In the genomic region with DNA sequence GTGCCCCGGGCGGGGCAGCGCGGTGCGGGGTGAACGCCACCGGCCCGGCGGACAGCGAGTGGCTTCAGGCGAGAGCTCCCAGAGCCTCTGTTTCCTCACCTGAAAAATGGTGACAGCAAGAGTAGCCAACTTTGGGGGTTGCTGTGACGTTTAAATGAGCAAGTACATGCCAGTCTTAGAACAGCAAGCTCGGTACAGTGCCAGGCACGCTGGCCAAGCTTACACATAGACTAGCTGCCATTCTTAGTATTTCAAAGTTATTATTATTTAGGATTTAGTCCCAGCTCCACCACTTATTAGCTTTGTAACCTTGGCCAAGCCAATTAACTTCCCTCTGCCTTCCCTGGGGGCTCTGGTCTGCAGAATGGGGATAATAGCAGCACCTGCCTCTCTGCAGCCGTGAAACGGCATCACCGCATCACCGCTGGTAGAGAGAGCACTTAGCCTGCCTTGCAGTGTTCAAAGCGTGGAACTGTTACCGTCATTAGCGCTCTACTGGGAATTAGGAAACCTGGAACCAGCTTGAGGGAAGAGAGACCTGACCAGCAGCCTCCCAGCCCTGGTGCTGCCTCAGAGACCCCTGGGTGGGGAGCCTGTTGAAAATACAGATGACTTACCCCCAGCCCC, we compare ENCODE assay signal across 9 cellular contexts. TPM values are rescaled to one million over a fixed set of nuclear protein-coding genes. Genes with fewer than 3 reads are reported as not detected.
A peak's percentile ranks its signal among the peaks of the same experiment; 100 is the strongest.
DNase-seq lines count a peak whose midpoint lies in the region; ATAC-seq and TF ChIP-seq lines count a peak whose summit lies in the region.
"Had no signal": no experiment of that assay in that cellular context is flagged by ENCODE, and none has a peak within 500 bp of the region (broad histone marks: within the 10 kb centered on the region; RNA-seq: fewer than 3 reads in every experiment).

TSS of gene C9orf50 (minus strand) at position 433 of the 627 bp plus-strand sequence. CDS start 527 bp downstream, outside the sequence.

- no peaks in the 10 kb centered on the region for H3K9me3 ChIP-seq in CD8-positive, alpha-beta T cell (ENCODE audit: low read length)
- H3K9me3 ChIP-seq in esophagus squamous epithelium (no peaks in the 10 kb centered on the region), trophoblast cell (ENCODE audit: insufficient read depth, low read depth, low read length) (no peaks in the 10 kb centered on the region)

- H3K4me3 Mint-ChIP-seq in CD8-positive, alpha-beta T cell = peak within 1 kb of the TSS; percentile 45

- H2AFZ ChIP-seq in trophoblast cell (ENCODE audit: insufficient read depth, low read length, poor library complexity) = peak within 1 kb of the TSS; percentile 33

- H3K4me1 Mint-ChIP-seq in CD8-positive, alpha-beta T cell (ENCODE audit: low read depth) = peaks cover 25% of the 10 kb centered on the region

- H2BK5ac ChIP-seq in trophoblast cell (ENCODE audit: low read depth, low read length, poor library complexity) = peak within 1 kb of the TSS; percentile 16

- 17 to 47% methylated on average over 8 to 11 of the region's 21 CpGs for WGBS in esophagus squamous epithelium, 2 donors
- no CpG with 5 or more reads among the region's 21 CpGs for WGBS in trophoblast cell (ENCODE audit: extremely low coverage, insufficient coverage, insufficient read length)

- no peaks in the 10 kb centered on the region for H3K9me3 Mint-ChIP-seq in CD8-positive, alpha-beta T cell

- H2BK12ac ChIP-seq in trophoblast cell (ENCODE audit: low read length) = peak within 1 kb of the TSS; percentile 75

- H3K23ac ChIP-seq in trophoblast cell (ENCODE audit: low read length) = no peak within 1 kb of the TSS

- H3K4me1 ChIP-seq in CD8-positive, alpha-beta T cell (ENCODE audit: insufficient read depth, low read length) = peaks cover 29% of the 10 kb centered on the region
- peaks cover 11 to 34% (median 12%) of the 10 kb centered on the region in 3 donors for H3K4me1 ChIP-seq in esophagus squamous epithelium
- peaks cover 7 to 11% of the 10 kb centered on the region in 2 experiments for H3K4me1 ChIP-seq in trophoblast cell (ENCODE audit: control insufficient read depth in 1 of 2, insufficient read depth in 2 of 2, low read length in 2 of 2)

- H4K8ac ChIP-seq in trophoblast cell (ENCODE audit: low read depth, low read length) = peak within 1 kb of the TSS; percentile 64

- H3K27ac ChIP-seq in CD8-positive, alpha-beta T cell (ENCODE audit: low read depth, low read length) = no peak within 1 kb of the TSS
- peak within 1 kb of the TSS in 3 of 4 donors; percentile 0 to 45 (median 30) for H3K27ac ChIP-seq in esophagus squamous epithelium
- H3K27ac ChIP-seq in trophoblast cell (ENCODE audit: low read depth, low read length) = no peak within 1 kb of the TSS
- H3K27ac ChIP-seq in RWPE1 = no peak within 1 kb of the TSS; the same call in 1 of the 2 replicates

- no peaks in the 10 kb centered on the region for H3K36me3 ChIP-seq in CD8-positive, alpha-beta T cell (ENCODE audit: insufficient read depth, low read length)
- H3K36me3 ChIP-seq in esophagus squamous epithelium = no peaks in the 10 kb centered on the region
- no peaks in the 10 kb centered on the region for H3K36me3 ChIP-seq in trophoblast cell (ENCODE audit: control insufficient read depth in 1 of 2, insufficient read depth in 2 of 2, low read length in 2 of 2)

- DNase-seq in CD8-positive, alpha-beta T cell = no peak
- DNase-seq in NCI-H2171 treated with DMSO at 0.1 percent for 48 hours (lab: John Stamatoyannopoulos, UW) (peak; percentile 67), esophagus squamous epithelium (lab: John Stamatoyannopoulos, UW) (no peak), trophoblast cell (no peak), medulla oblongata (ENCODE audit: extremely low spot score) (no peak), RWPE1 (ENCODE audit: low spot score) (no peak), NK-92 (lab: John Stamatoyannopoulos, UW; ENCODE audit: unreplicated experiment) (no peak)
- DNase-seq: KBM-7 had no signal

- no peak for ATAC-seq in CD8-positive, alpha-beta T cell
- ATAC-seq in HG02981 (IDR thresholded peaks at IDR 0.05; ENCODE audit: unreplicated experiment) = no peak

- H3K27ac Mint-ChIP-seq in CD8-positive, alpha-beta T cell = no peak within 1 kb of the TSS

- peak within 1 kb of the TSS; percentile 26 for H3K4ac ChIP-seq in trophoblast cell (ENCODE audit: low read depth, low read length)

- H3K79me2 ChIP-seq in trophoblast cell (ENCODE audit: control insufficient read depth, insufficient read depth, low read length, poor library complexity) = peaks cover 7% of the 10 kb centered on the region

- H4K12ac ChIP-seq in trophoblast cell (ENCODE audit: low read depth, low read length) = peak within 1 kb of the TSS; percentile 85

- H3K36me3 Mint-ChIP-seq in CD8-positive, alpha-beta T cell = no peaks in the 10 kb centered on the region

- H3K27me3 ChIP-seq in CD8-positive, alpha-beta T cell (ENCODE audit: insufficient read depth, low read length) = no peaks in the 10 kb centered on the region
- H3K27me3 ChIP-seq in esophagus squamous epithelium (peaks cover 0 to 24% (median 0%) of the 10 kb centered on the region in 4 donors), trophoblast cell (ENCODE audit: insufficient read depth, low read length) (peaks cover 2% of the 10 kb centered on the region)

- H3K27me3 Mint-ChIP-seq in CD8-positive, alpha-beta T cell (ENCODE audit: low read depth) = peaks cover 26% of the 10 kb centered on the region

- CTCF ChIA-PET in CD8-positive, alpha-beta T cell (lab: Charles Lee) = interaction anchor here (0.9 to 8.5 kb wide), 4 partner anchors 9 to 489 kb away, joined by 3 to 152 read pairs (median 43); no protein-coding TSS in a partner anchor
- CTCF ChIA-PET in RWPE1 (lab: Yijun Ruan, JAX) = interaction anchor here (0.6 to 2.9 kb wide), 9 partner anchors 10 to 489 kb away, joined by 3 to 21 read pairs (median 7); no protein-coding TSS in a partner anchor

- peak within 1 kb of the TSS; percentile 95 for H3K18ac ChIP-seq in trophoblast cell (ENCODE audit: low read length)

- peak within 1 kb of the TSS; percentile 96 for H4K91ac ChIP-seq in trophoblast cell (ENCODE audit: low read depth, low read length)

- H3K14ac ChIP-seq in trophoblast cell (ENCODE audit: low read length) = peak within 1 kb of the TSS; percentile 85

- H3K79me1 ChIP-seq in trophoblast cell (ENCODE audit: low read length) = peaks cover 9% of the 10 kb centered on the region

- H2BK120ac ChIP-seq in trophoblast cell (ENCODE audit: insufficient read depth, low read length, poor library complexity) = peak within 1 kb of the TSS; percentile 34

- H3K9ac ChIP-seq in trophoblast cell (ENCODE audit: low read length) = peak within 1 kb of the TSS; percentile 62

- peak within 1 kb of the TSS; percentile 93 for H3K4me2 ChIP-seq in trophoblast cell (ENCODE audit: low read length)

- intact Hi-C loops in CD8-positive, alpha-beta T cell (cut with DNase I, micrococcal nuclease) = loop anchor here in 1 of 2 experiments (10.0 kb wide), 2 partner anchors 114 to 386 kb away; no protein-coding TSS in a partner anchor
- intact Hi-C loops in esophagus squamous epithelium (cut with DNase I) = no loop called here

- POLR2A ChIA-PET in CD8-positive, alpha-beta T cell (lab: Charles Lee) = interaction anchor here (0.6 to 1.8 kb wide), 3 partner anchors 22 to 481 kb away, joined by 3 to 5 read pairs (median 4); partner anchors contain the start of gene IER5L
- POLR2A ChIA-PET in RWPE1 (lab: Yijun Ruan, JAX; ENCODE audit: low non-redundant PET) = no interaction called here

- TF ChIP-seq POLR2A in esophagus squamous epithelium (IDR thresholded peaks at IDR 0.05) = no peak

- no peak for TF ChIP-seq CTCF in CD8-positive, alpha-beta T cell (IDR thresholded peaks at IDR 0.05)
- TF ChIP-seq CTCF in esophagus squamous epithelium (IDR thresholded peaks at IDR 0.05) (no peak), RWPE1 (conservative IDR thresholded peaks at IDR 0.05; ENCODE audit: low read depth) (no peak)

- peak within 1 kb of the TSS; percentile 22 for H3K4me3 ChIP-seq in CD8-positive, alpha-beta T cell (ENCODE audit: low read depth, low read length)
- H3K4me3 ChIP-seq in esophagus squamous epithelium (peak within 1 kb of the TSS; percentile 39 to 66 (median 52)), trophoblast cell (ENCODE audit: low read depth, low read length) (peak within 1 kb of the TSS; percentile 71)

- H2AK5ac ChIP-seq in trophoblast cell (ENCODE audit: low read length) = peak within 1 kb of the TSS; percentile 77

RNA-seq across cellular contexts. Expression of gene C9orf50, which starts in this region (rescaled TPM):
- under 1 TPM in 1 of 2 experiments, not detected in 1; 0.19 TPM for total RNA-seq in CD8-positive, alpha-beta T cell
- total RNA-seq in esophagus squamous epithelium = not detected
- 0.07 TPM in 1 of 2 replicates, not detected in the other for polyA plus RNA-seq in trophoblast cell (2013)

Comparison
In these comparisons a context has a peak if more than half of its experiments do, and no peak if none do; other contexts are left out.
1. H3K27ac ChIP-seq: peak in esophagus squamous epithelium (3 of 4); none in CD8-positive, alpha-beta T cell (single experiment), trophoblast cell (single experiment) and RWPE1 (single experiment).
2. Peak in every context shown above with its lines, with median percentiles within 50 percentile points of each other: H3K4me3 ChIP-seq.